In the genomic region with DNA sequence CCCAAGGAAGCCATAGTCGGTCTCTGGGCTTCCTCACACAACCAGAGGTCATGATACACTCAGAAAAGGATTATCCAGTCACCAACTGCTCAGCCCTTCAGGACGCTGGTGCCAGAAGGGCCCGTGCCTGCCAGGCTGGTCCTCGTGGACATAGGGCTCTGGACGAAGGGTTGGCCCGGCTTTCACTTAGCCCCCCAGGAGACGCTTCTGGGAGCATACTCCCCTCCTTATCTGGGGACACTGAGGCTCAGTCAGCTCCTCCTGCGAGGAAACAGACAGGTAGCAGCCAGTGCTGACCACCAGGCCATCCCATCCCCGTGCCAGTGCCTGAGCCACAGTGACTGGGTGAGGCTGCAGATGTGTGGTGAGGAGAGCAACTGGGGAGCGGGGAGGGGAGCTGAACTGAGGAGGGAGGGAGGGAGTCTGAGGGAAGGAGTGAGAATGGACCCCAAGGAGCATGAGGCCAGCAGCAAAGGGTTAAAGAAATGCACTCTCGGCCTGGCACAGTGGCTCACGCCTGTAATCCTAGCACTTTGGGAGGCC, we compare ENCODE assay signal across 28 cellular contexts. TPM values are rescaled to one million over a fixed set of nuclear protein-coding genes. Genes with fewer than 3 reads are reported as not detected.
"Had no signal": no experiment of that assay in that cellular context is flagged by ENCODE, and none has a peak within 500 bp of the region (broad histone marks: within the 10 kb centered on the region; RNA-seq: fewer than 3 reads in every experiment).

No MANE protein-coding gene starts in this region.

- H3K27ac ChIP-seq: cardiac muscle cell, SJCRH30, VCaP had no signal

- ATAC-seq: activated CD8-positive, alpha-beta T cell treated with anti-CD3 and anti-CD28 coated beads, Interleukin-2, amount 10 ng/mL, durations not matched to agents 7 days and 5 days; Panc1; Right ventricle myocardium inferior had no signal

- H3K36me3 ChIP-seq: cardiac muscle cell, SJCRH30 had no signal

- H3K27me3 ChIP-seq: cardiac muscle cell, SJCRH30 had no signal

- H3K9me3 ChIP-seq: SJCRH30, SK-N-SH had no signal

- H3K4me3 Mint-ChIP-seq: activated CD8-positive, alpha-beta T cell treated with anti-CD3 and anti-CD28 coated beads, Interleukin-2, amount 10 ng/mL, durations not matched to agents 7 days and 5 days; activated naive CD8-positive, alpha-beta T cell; activated T-helper 1 cell treated with anti-CD3 and anti-CD28 coated beads, Interleukin-12 subunit alpha, Interleukin-12 subunit beta, Interleukin-2, Interleukin-4 antibody, amounts not matched to agents 30 ng/mL and 10 ng/mL and 1 ng/mL, durations not matched to agents 14 hours and 24 hours and 36 hours; brain had no signal

- H3K4me2 ChIP-seq: SK-N-SH had no signal

- H3K27ac Mint-ChIP-seq: activated CD8-positive, alpha-beta T cell treated with anti-CD3 and anti-CD28 coated beads, Interleukin-2, amount 10 ng/mL, durations not matched to agents 7 days and 5 days; activated naive CD8-positive, alpha-beta T cell had no signal

- H3K27me3 Mint-ChIP-seq: activated naive CD8-positive, alpha-beta T cell had no signal

- H3K9ac ChIP-seq: SK-N-SH had no signal

- H3K36me3 Mint-ChIP-seq: activated naive CD8-positive, alpha-beta T cell; brain had no signal

- DNase-seq: activated CD4-positive, alpha-beta T cell treated with anti-CD3 and anti-CD28 coated beads for 4 hours; activated CD4-positive, alpha-beta T cell treated with anti-CD3 and anti-CD28 coated beads, Interleukin-2, amount 50 U/mL, for 4 hours; activated CD8-positive, alpha-beta memory T cell treated with anti-CD3 and anti-CD28 coated beads, Interleukin-2, amount 50 U/mL, for 48 hours; activated CD8-positive, alpha-beta T cell treated with anti-CD3 and anti-CD28 coated beads, Interleukin-2, amount 10 ng/mL, durations not matched to agents 7 days and 5 days; activated effector memory CD4-positive, alpha-beta T cell treated with Interleukin-2 at 50 U/mL for 16 hours; activated naive CD4-positive, alpha-beta T cell treated with Interleukin-2 at 50 U/mL for 16 hours; activated T-cell treated with anti-CD3 and anti-CD28 coated beads, Interleukin-2, amount 50 U/mL, for 1 hour; cerebellar nuclear complex; NCI-H1105 treated with DMSO at 0.1 percent for 48 hours; NCI-H1436 treated with DMSO at 0.1 percent for 48 hours; NCI-H187; NCI-H2081; NCI-H510A treated with DMSO at 0.1 percent for 48 hours; NCI-H69; NK-92 treated with Interleukin-12 subunit alpha and Interleukin-12 subunit beta, amount 100 ng/mL, for 24 hours; OCI-M1; RPMI8226; SK-N-SH; T-helper 1 cell had no signal

- H3K9me3 Mint-ChIP-seq: activated T-helper 1 cell treated with anti-CD3 and anti-CD28 coated beads, Interleukin-12 subunit alpha, Interleukin-12 subunit beta, Interleukin-2, Interleukin-4 antibody, amounts not matched to agents 30 ng/mL and 10 ng/mL and 1 ng/mL, durations not matched to agents 14 hours and 24 hours and 36 hours; brain had no signal

- H3K4me3 ChIP-seq: cardiac muscle cell, SJCRH30 had no signal

RNA-seq across cellular contexts. Expression of gene MATN1, which starts 52.1 kb away (rescaled TPM):
- total RNA-seq: activated CD8-positive, alpha-beta T cell treated with anti-CD3 and anti-CD28 coated beads, Interleukin-2, amount 10 ng/mL, durations not matched to agents 7 days and 5 days; Right ventricle myocardium inferior; T-helper 2 cell treated with Interferon-gamma antibody and Interleukin-4, amounts not matched to agents 100 ng/mL and 5 ng/mL, for 36 hours had no signal
